In the genomic region with DNA sequence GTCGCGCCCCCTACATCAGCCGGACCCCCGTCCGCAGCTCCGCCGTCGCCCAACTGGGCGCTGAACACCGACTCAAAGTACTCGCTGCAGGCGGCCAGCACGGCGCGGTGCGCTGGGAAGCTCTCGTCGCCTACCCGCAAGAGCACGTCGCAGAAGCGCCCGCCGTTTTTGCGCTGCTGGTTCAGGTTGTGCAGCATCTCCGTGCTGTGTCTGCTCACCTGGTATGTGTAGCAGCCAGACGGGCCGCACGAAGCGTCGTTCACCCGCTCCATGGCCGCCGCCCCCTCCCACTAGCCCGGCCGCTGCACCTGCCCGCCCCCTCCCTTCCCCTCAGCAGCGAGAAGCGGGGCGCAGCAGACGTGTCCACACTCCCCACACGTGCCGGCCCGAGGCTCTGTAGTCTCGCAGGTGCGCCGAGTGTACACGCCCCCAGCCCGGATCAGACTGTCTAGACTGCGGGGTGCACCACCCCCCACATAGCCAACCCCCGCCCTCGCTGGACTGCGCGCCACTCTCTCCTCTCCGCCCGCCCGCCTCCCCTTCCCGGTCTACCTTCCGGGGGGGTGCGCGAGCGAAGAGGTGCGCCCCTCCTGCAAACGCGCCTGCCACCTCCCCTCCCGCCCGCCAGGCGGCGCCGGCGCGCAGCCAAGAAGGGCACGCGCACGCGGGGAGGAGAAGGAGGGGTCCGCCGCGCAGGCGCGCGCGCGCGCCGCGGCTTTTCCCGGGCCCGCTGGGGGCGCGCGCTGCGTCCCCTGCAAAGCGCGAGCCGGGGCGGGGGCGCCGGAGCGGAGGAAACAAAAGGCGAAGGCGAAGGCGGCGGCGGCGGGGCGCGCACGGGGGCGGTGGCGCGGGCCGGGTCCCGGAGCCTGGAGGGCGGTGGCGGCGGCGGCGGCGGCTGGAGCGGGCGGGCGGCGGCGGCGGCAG, we compare ENCODE assay signal across 8 cellular contexts. TPM values are rescaled to one million over a fixed set of nuclear protein-coding genes. Genes with fewer than 3 reads are reported as not detected.
DNase-seq lines count a peak whose midpoint lies in the region; ATAC-seq and TF ChIP-seq lines count a peak whose summit lies in the region.

No MANE protein-coding gene starts in this region.

- CTCF ChIA-PET in activated CD4-positive, alpha-beta memory T cell treated with anti-CD3 and anti-CD28 coated beads, Interleukin-2, amount 10 ng/mL, durations not matched to agents 7 days and 5 days (lab: Charles Lee) = interaction anchor here (0.9 to 1.5 kb wide), 7 partner anchors 53 to 285 kb away, joined by 3 to 13 read pairs (median 4); a partner anchor contains a TSS

- peak overlapping the region; percentile 81 for H3K4me3 Mint-ChIP-seq in activated CD4-positive, alpha-beta memory T cell treated with anti-CD3 and anti-CD28 coated beads, Interleukin-2, amount 10 ng/mL, durations not matched to agents 7 days and 5 days

- 2% methylated on average over 83 to 126 of the region's 126 CpGs for WGBS in lung, 2 donors

- peak overlapping the region; percentile 37 to 57 for H3K9ac ChIP-seq in duodenal mucosa (ENCODE audit: low read depth in 1 of 2, low read length in 2 of 2)

- H3K36me3 ChIP-seq in duodenal mucosa (ENCODE audit: control insufficient read depth in 1 of 2, insufficient read depth in 2 of 2, low read length in 2 of 2) (peaks cover 0 to 24% of the 10 kb centered on the region in 2 donors), lung (ENCODE audit: control insufficient read depth in 2 of 2, insufficient read depth in 2 of 2, low read length in 2 of 2) (peaks cover 3 to 17% of the 10 kb centered on the region in 2 donors)

- H3K9me3 ChIP-seq in duodenal mucosa (ENCODE audit: control insufficient read depth in 1 of 2, low read length in 2 of 2) (no peaks in the 10 kb centered on the region), lung (ENCODE audit: control insufficient read depth in 2 of 2, insufficient read depth in 1 of 2, low read length in 1 of 2) (no peaks in the 10 kb centered on the region)

- TF ChIP-seq CTCF in lung (IDR thresholded peaks at IDR 0.05; ENCODE audit: control extremely low read depth, extremely low read depth) = peak; percentile 79

- no peaks in the 10 kb centered on the region for H3K27me3 ChIP-seq in duodenal mucosa (ENCODE audit: control insufficient read depth in 1 of 2, insufficient read depth in 2 of 2, low read length in 2 of 2)
- H3K27me3 ChIP-seq in lung (ENCODE audit: control insufficient read depth, insufficient read depth) = no peaks in the 10 kb centered on the region

- H3K4me1 ChIP-seq in duodenal mucosa (ENCODE audit: control insufficient read depth in 1 of 2, insufficient read depth in 2 of 2, low read length in 2 of 2) = peaks cover 41 to 61% of the 10 kb centered on the region in 2 donors
- peaks cover 4 to 25% of the 10 kb centered on the region in 2 donors for H3K4me1 ChIP-seq in lung (ENCODE audit: control insufficient read depth in 2 of 2, insufficient read depth in 2 of 2, low read length in 2 of 2)

- peak; percentile 48 for ATAC-seq in GM18907 (IDR thresholded peaks at IDR 0.05; ENCODE audit: unreplicated experiment)
- peak; percentile 37 for ATAC-seq in HG03442 (IDR thresholded peaks at IDR 0.05; ENCODE audit: unreplicated experiment)
- peak; percentile 66 for ATAC-seq in lung (ENCODE audit: insufficient read depth, low FRiP score)

- DNase-seq in AG08395 (ENCODE audit: low spot score) = peak; percentile 97
- peak; percentile 79 for DNase-seq in NCI-H774 (lab: John Stamatoyannopoulos, UW)
- peak; percentile 88 for DNase-seq in activated CD4-positive, alpha-beta memory T cell treated with anti-CD3 and anti-CD28 coated beads, Interleukin-2, amount 10 ng/mL, durations not matched to agents 7 days and 5 days
- peak; percentile 75 for DNase-seq in lung (ENCODE audit: low spot score)
- DNase-seq in stimulated activated CD4-positive, alpha-beta T cell treated with anti-CD3 and anti-CD28 coated beads, TNF-alpha, amount 100 ng/mL, for 24 hours (ENCODE audit: low read depth in 3 of 3) = peak; percentile 66 to 83 (median 74)

- H3K27ac Mint-ChIP-seq in activated CD4-positive, alpha-beta memory T cell treated with anti-CD3 and anti-CD28 coated beads, Interleukin-2, amount 10 ng/mL, durations not matched to agents 7 days and 5 days = peak overlapping the region; percentile 74

- H3K27me3 Mint-ChIP-seq in activated CD4-positive, alpha-beta memory T cell treated with anti-CD3 and anti-CD28 coated beads, Interleukin-2, amount 10 ng/mL, durations not matched to agents 7 days and 5 days = no peaks in the 10 kb centered on the region

- H3K4me3 ChIP-seq in duodenal mucosa (ENCODE audit: low read depth in 1 of 2, low read length in 2 of 2) (peak overlapping the region; percentile 59 to 77), lung (peak overlapping the region; percentile 69)

- peaks cover 49% of the 10 kb centered on the region for H3K4me1 Mint-ChIP-seq in activated CD4-positive, alpha-beta memory T cell treated with anti-CD3 and anti-CD28 coated beads, Interleukin-2, amount 10 ng/mL, durations not matched to agents 7 days and 5 days

- H3K36me3 Mint-ChIP-seq in activated CD4-positive, alpha-beta memory T cell treated with anti-CD3 and anti-CD28 coated beads, Interleukin-2, amount 10 ng/mL, durations not matched to agents 7 days and 5 days (ENCODE audit: low read depth) = peaks cover 40% of the 10 kb centered on the region

- H3K9me3 Mint-ChIP-seq in activated CD4-positive, alpha-beta memory T cell treated with anti-CD3 and anti-CD28 coated beads, Interleukin-2, amount 10 ng/mL, durations not matched to agents 7 days and 5 days = no peaks in the 10 kb centered on the region

- H3K27ac ChIP-seq in duodenal mucosa (ENCODE audit: low read depth, low read length) = peak overlapping the region; percentile 48
- H3K27ac ChIP-seq in lung (ENCODE audit: low read depth in 1 of 2, low read length in 1 of 2) = peak overlapping the region; percentile 90

- POLR2A ChIA-PET in activated CD4-positive, alpha-beta memory T cell treated with anti-CD3 and anti-CD28 coated beads, Interleukin-2, amount 10 ng/mL, durations not matched to agents 7 days and 5 days (lab: Charles Lee) = interaction anchor here (0.7 to 5.8 kb wide), 22 partner anchors 7 to 408 kb away, joined by 3 to 101 read pairs (median 6); a partner anchor contains a TSS

RNA-seq across cellular contexts. Expression of a gene that starts 0.6 kb away (rescaled TPM):
- total RNA-seq in activated CD4-positive, alpha-beta memory T cell treated with anti-CD3 and anti-CD28 coated beads, Interleukin-2, amount 10 ng/mL, durations not matched to agents 7 days and 5 days = 10 to 100 TPM; 18.6 to 19.5 TPM
- total RNA-seq in lung = 10 to 100 TPM; 35.0 to 35.4 TPM
- 10 to 100 TPM; 12.6 to 24.2 TPM for polyA plus RNA-seq in lung

RNA-seq across cellular contexts. Expression of a gene that starts 53.3 kb away (rescaled TPM):
- 10 to 100 TPM; 56.4 to 57.8 TPM for total RNA-seq in activated CD4-positive, alpha-beta memory T cell treated with anti-CD3 and anti-CD28 coated beads, Interleukin-2, amount 10 ng/mL, durations not matched to agents 7 days and 5 days
- 10 to 100 TPM; 25.4 to 47.1 TPM for total RNA-seq in lung
- 10 to 100 TPM; 11.5 to 34.0 TPM for polyA plus RNA-seq in lung

RNA-seq across cellular contexts. Expression of a gene that starts 53.8 kb away (rescaled TPM):
- total RNA-seq in activated CD4-positive, alpha-beta memory T cell treated with anti-CD3 and anti-CD28 coated beads, Interleukin-2, amount 10 ng/mL, durations not matched to agents 7 days and 5 days = 10 to 100 TPM; 73.4 to 86.4 TPM
- 10 to 100 TPM; 43.3 to 47.1 TPM for total RNA-seq in lung
- polyA plus RNA-seq in lung = 10 to 100 TPM; 39.6 to 40.5 TPM

Comparison
In these comparisons a context has a peak if more than half of its experiments do, and no peak if none do; other contexts are left out.
1. Peak in every context shown above with its lines: DNase-seq, ATAC-seq, H3K4me3 ChIP-seq and H3K27ac ChIP-seq.